In the genomic region with DNA sequence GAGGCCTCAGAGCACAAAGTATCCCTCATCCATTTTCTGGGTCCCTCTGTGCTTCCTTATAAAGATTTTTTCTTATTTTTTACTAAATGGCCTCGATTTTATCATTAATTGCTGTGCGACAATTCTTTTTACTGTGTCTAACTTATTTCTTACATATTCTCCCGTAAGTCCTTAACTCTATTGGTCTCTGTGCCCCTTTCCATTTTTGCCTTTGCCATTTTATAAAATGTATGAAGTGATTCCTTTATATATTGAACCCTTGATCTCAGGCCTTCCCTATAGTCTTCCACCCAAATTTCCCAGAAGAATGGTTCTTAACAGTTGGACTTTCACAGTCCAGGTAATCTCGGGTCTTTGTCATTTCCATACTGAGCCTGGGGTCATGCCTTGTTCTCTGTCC, we compare ENCODE assay signal across 29 cellular contexts.
"Had no signal": no experiment of that assay in that cellular context is flagged by ENCODE, and none has a peak within 500 bp of the region (broad histone marks: within the 10 kb centered on the region; RNA-seq: fewer than 3 reads in every experiment).

No MANE protein-coding gene starts in this region.

- H3K4me3 ChIP-seq: adrenal gland, ascending aorta, body of pancreas, breast epithelium, cardiac muscle cell had no signal

- H3K36me3 ChIP-seq: adrenal gland, ascending aorta, brain microvascular endothelial cell, breast epithelium, cardiac muscle cell had no signal

- H3K4me1 ChIP-seq: adrenal gland, ascending aorta, body of pancreas, breast epithelium had no signal

- ATAC-seq: activated naive CD4-positive, alpha-beta T cell treated with anti-CD3 and anti-CD28 coated beads, Interleukin-2, amount 50 U/mL, for 72 hours; activated naive CD8-positive, alpha-beta T cell treated with anti-CD3 and anti-CD28 coated beads, Interleukin-2, amount 50 U/mL, for 24 hours; activated T-cell treated with anti-CD3 and anti-CD28 coated beads, Interleukin-2, amount 50 U/mL, for 4 hours; activated T-cell treated with anti-CD3 and anti-CD28 coated beads, Interleukin-2, amount 50 U/mL, for 72 hours; activated T-helper 17 cell treated with anti-CD3 and anti-CD28 coated beads, Interleukin-2, amount 50 U/mL, for 72 hours; body of pancreas had no signal

- H3K9me3 ChIP-seq: adrenal gland, ascending aorta, body of pancreas, breast epithelium had no signal

- H3K27me3 ChIP-seq: adrenal gland, ascending aorta, body of pancreas, brain microvascular endothelial cell, breast epithelium, cardiac muscle cell had no signal

- DNase-seq: activated effector memory CD4-positive, alpha-beta T cell treated with Interleukin-2 at 50 U/mL for 16 hours; activated gamma-delta T cell; activated gamma-delta T cell treated with Interleukin-2 at 50 U/mL for 16 hours; activated naive CD4-positive, alpha-beta T cell; activated naive CD4-positive, alpha-beta T cell treated with anti-CD3 and anti-CD28 coated beads for 36 hours; activated naive CD4-positive, alpha-beta T cell treated with anti-CD3 and anti-CD28 coated beads, Interleukin-2, amount 10 ng/mL, durations not matched to agents 7 days and 5 days; activated naive CD4-positive, alpha-beta T cell treated with anti-CD3 and anti-CD28 coated beads, Interleukin-2, amount 50 U/mL, for 16 hours; activated naive CD4-positive, alpha-beta T cell treated with Interleukin-2 at 50 U/mL for 16 hours; activated naive CD8-positive, alpha-beta T cell treated with anti-CD3 and anti-CD28 coated beads for 36 hours; activated naive CD8-positive, alpha-beta T cell treated with anti-CD3 and anti-CD28 coated beads, Interleukin-2, amount 10 ng/mL, durations not matched to agents 7 days and 5 days; activated naive CD8-positive, alpha-beta T cell treated with anti-CD3 and anti-CD28 coated beads, Interleukin-2, amount 50 U/mL, for 24 hours; activated T-cell treated with anti-CD3 and anti-CD28 coated beads, Interleukin-2, amount 50 U/mL, for 4 hours; activated T-cell treated with anti-CD3 and anti-CD28 coated beads, Interleukin-2, amount 50 U/mL, for 48 hours; activated T-cell treated with anti-CD3 and anti-CD28 coated beads, Interleukin-2, amount 50 U/mL, for 72 hours; adrenal gland; amniotic stem cell; amygdala; anterior cingulate cortex; aorta; body of pancreas; brain microvascular endothelial cell; caudate nucleus; central memory CD4-positive, alpha-beta T cell; cerebellar nuclear complex had no signal

- H3K27ac ChIP-seq: adrenal gland, ascending aorta, body of pancreas, brain microvascular endothelial cell, breast epithelium, cardiac muscle cell had no signal
